Comparison of ENCODE assay signal across 1 cellular context in genomic region chr14:32252030-32252670, GRCh38.
TF ChIP-seq lines count a peak whose summit lies in the region.

No MANE protein-coding gene starts in this region.

TF ChIP-seq in HepG2, 621 proteins besides CTCF, POLR2A, EP300 and RAD21 (continued from another document and continues in another):
- TF ChIP-seq MTERF4 (CRISPR knock-in tag; IDR thresholded peaks at IDR 0.05) (no peak), ZNF547 (CRISPR knock-in tag; IDR thresholded peaks at IDR 0.05) (0 out of 2 replicates have a peak, but pooled peaks have one; percentile 57), SIN3A (IDR thresholded peaks at IDR 0.05; ENCODE audit: borderline replicate concordance, low read depth, low read length) (no peak), FOXP4 (CRISPR knock-in tag; IDR thresholded peaks at IDR 0.05) (no peak; the same call in 1 of the 2 replicates), TBX3 (IDR thresholded peaks at IDR 0.05; ENCODE audit: borderline replicate concordance) (no peak), HOXD1 (CRISPR knock-in tag; IDR thresholded peaks at IDR 0.05) (no peak), HDAC2 (CRISPR knock-in tag; IDR thresholded peaks at IDR 0.05) (no peak), IKZF5 (CRISPR knock-in tag; IDR thresholded peaks at IDR 0.05) (peak; percentile 81), ZNF318 (CRISPR knock-in tag; IDR thresholded peaks at IDR 0.05) (no peak), POGK (CRISPR knock-in tag; conservative IDR thresholded peaks at IDR 0.05) (0 out of 2 replicates have a peak, but pooled peaks have one; percentile 44), RAD51 (IDR thresholded peaks at IDR 0.05; ENCODE audit: borderline replicate concordance) (no peak), DDIT3 (CRISPR knock-in tag; IDR thresholded peaks at IDR 0.05) (no peak), ZBTB39 (CRISPR knock-in tag; IDR thresholded peaks at IDR 0.05) (no peak), CEBPB (IDR thresholded peaks at IDR 0.05; ENCODE audit: borderline replicate concordance, low read depth, low read length) (no peak), ERF (CRISPR knock-in tag; IDR thresholded peaks at IDR 0.05) (peak; percentile 90), MEIS1 (CRISPR knock-in tag; IDR thresholded peaks at IDR 0.05; ENCODE audit: borderline replicate concordance) (no peak), ZNF724P (CRISPR knock-in tag; IDR thresholded peaks at IDR 0.05; ENCODE audit: borderline replicate concordance) (no peak), HCFC1 (IDR thresholded peaks at IDR 0.05; ENCODE audit: low read depth, low read length) (peak; percentile 20; the same call in 1 of the 2 replicates), HMGXB3 (CRISPR knock-in tag; IDR thresholded peaks at IDR 0.05; ENCODE audit: borderline replicate concordance) (peak; percentile 63; the same call in 1 of the 2 replicates), STAT5B (CRISPR knock-in tag; IDR thresholded peaks at IDR 0.05) (no peak), RORA (CRISPR knock-in tag; IDR thresholded peaks at IDR 0.05) (no peak), ZNF597 (CRISPR knock-in tag; IDR thresholded peaks at IDR 0.05) (no peak), ZNF589 (CRISPR knock-in tag; conservative IDR thresholded peaks at IDR 0.05) (0 out of 2 replicates have a peak, but pooled peaks have one; percentile 32), SNAPC5 (CRISPR knock-in tag; IDR thresholded peaks at IDR 0.05; ENCODE audit: borderline replicate concordance) (no peak), ARID2 (CRISPR knock-in tag; IDR thresholded peaks at IDR 0.05; ENCODE audit: borderline replicate concordance) (no peak), SAP130 (CRISPR knock-in tag; IDR thresholded peaks at IDR 0.05; ENCODE audit: low read depth) (peak; percentile 60), ZNF598 (CRISPR knock-in tag; IDR thresholded peaks at IDR 0.05; ENCODE audit: borderline replicate concordance) (no peak), ZNF782 (CRISPR knock-in tag; IDR thresholded peaks at IDR 0.05; ENCODE audit: borderline replicate concordance) (no peak), ZNF276 (CRISPR knock-in tag; IDR thresholded peaks at IDR 0.05; ENCODE audit: low read depth) (no peak)
